Comparison of ENCODE assay signal across 1 cellular context in genomic region chr10:5180503-5180902, GRCh38.
TF ChIP-seq lines count a peak whose summit lies in the region.
"Not testable (repeated sequence)": the region's sequence is repeated elsewhere in the genome, so short reads cannot be mapped to it uniquely, and the experiment has no call there.

No MANE protein-coding gene starts in this region.

TF ChIP-seq in HepG2, 621 proteins besides CTCF, POLR2A, EP300 and RAD21 (continued from another document):
- TF ChIP-seq ARID5B (CRISPR knock-in tag; IDR thresholded peaks at IDR 0.05) (peak; percentile 41; the same call in 1 of the 2 replicates), ZMYM4 (CRISPR knock-in tag; IDR thresholded peaks at IDR 0.05) (peak; percentile 79), ZBTB33 (CRISPR knock-in tag; IDR thresholded peaks at IDR 0.05) (peak; percentile 92), ZNF687 (CRISPR knock-in tag; IDR thresholded peaks at IDR 0.05) (peak; percentile 50; the same call in 1 of the 2 replicates), HOMEZ (CRISPR knock-in tag; IDR thresholded peaks at IDR 0.05; ENCODE audit: low read depth) (peak; percentile 71; the same call in 1 of the 2 replicates), POGZ (CRISPR knock-in tag; IDR thresholded peaks at IDR 0.05) (peak; percentile 50; the same call in 1 of the 2 replicates), FOXA3 (CRISPR knock-in tag; IDR thresholded peaks at IDR 0.05) (peak; percentile 48; the same call in 1 of the 2 replicates), ZNF644 (CRISPR knock-in tag; IDR thresholded peaks at IDR 0.05; ENCODE audit: low read depth) (0 out of 2 replicates have a peak, but pooled peaks have one; percentile 12), FOXA1 (CRISPR knock-in tag; IDR thresholded peaks at IDR 0.05) (peak; percentile 66), ZNF281 (CRISPR knock-in tag; IDR thresholded peaks at IDR 0.05; ENCODE audit: borderline replicate concordance) (peak; percentile 87), ZGPAT (CRISPR knock-in tag; IDR thresholded peaks at IDR 0.05) (peak; percentile 40; the same call in 1 of the 2 replicates)
- not testable (repeated sequence) for TF ChIP-seq FOXA1 (IDR thresholded peaks at IDR 0.05)
